ENCODE assay signal across 19 cellular contexts in genomic region chr7:74225400-74225799, GRCh38. TPM values are rescaled to one million over a fixed set of nuclear protein-coding genes. Genes with fewer than 3 reads are reported as not detected.
DNase-seq lines count a peak whose midpoint lies in the region; ATAC-seq and TF ChIP-seq lines count a peak whose summit lies in the region.
"Had no signal": no experiment of that assay in that cellular context is flagged by ENCODE, and none has a peak within 500 bp of the region (broad histone marks: within the 10 kb centered on the region; RNA-seq: fewer than 3 reads in every experiment).

No MANE protein-coding gene starts in this region.

- H3K27me3 ChIP-seq in right lobe of liver, result no peaks in the 10 kb centered on the region

- TF ChIP-seq POLR2A in GM18526 (IDR thresholded peaks at IDR 0.05; ENCODE audit: extremely low read depth, insufficient read length) (peak; percentile 37), right lobe of liver (IDR thresholded peaks at IDR 0.05) (no peak)

- WGBS in right lobe of liver (ENCODE audit: insufficient coverage, low coverage, low lambda C conversion rate, missing lambda C conversion rate), result no CpG with 5 or more reads among the region's 12 CpGs

- H3K9me3 Mint-ChIP-seq in natural killer cell treated with Interleukin-12 subunit alpha and Interleukin-12 subunit beta and Interleukin-15 and Interleukin-18, amount 100 ng/mL, for 72 hours, result no peaks in the 10 kb centered on the region
- no peaks in the 10 kb centered on the region for H3K9me3 Mint-ChIP-seq in MCF 10A (ENCODE audit: unreplicated experiment)
- H3K9me3 Mint-ChIP-seq: CD4-positive, alpha-beta T cell had no signal

- DNase-seq in NOMO-1 treated with DMSO at 0.1 percent for 48 hours (lab: John Stamatoyannopoulos, UW; ENCODE audit: unreplicated experiment) (peak; percentile 44), NOMO-1 treated with dmso at 0.1 percent for 144 hours (lab: John Stamatoyannopoulos, UW; ENCODE audit: unreplicated experiment) (no peak), RWPE1 (ENCODE audit: low spot score) (no peak), MCF 10A (ENCODE audit: unreplicated experiment) (no peak), right lobe of liver (no peak), AG08395 (ENCODE audit: low spot score) (no peak)
- DNase-seq in natural killer cell treated with Interleukin-12 subunit alpha and Interleukin-12 subunit beta and Interleukin-15 and Interleukin-18, amount 100 ng/mL, for 72 hours (ENCODE audit: low spot score), result peak; percentile 59
- DNase-seq: 8988T; Calu3; CD4-positive, alpha-beta T cell; IMR-90; NCI-H1092; NCI-H1694; NCI-H2107; NCI-H226; NCI-H526; SHP77 treated with DMSO at 0.1 percent for 48 hours had no signal

- no peaks in the 10 kb centered on the region for H3K36me3 ChIP-seq in right lobe of liver

- H3K4me3 Mint-ChIP-seq in natural killer cell treated with Interleukin-12 subunit alpha and Interleukin-12 subunit beta and Interleukin-15 and Interleukin-18, amount 100 ng/mL, for 72 hours, result peak overlapping the region; percentile 15
- H3K4me3 Mint-ChIP-seq in MCF 10A (ENCODE audit: unreplicated experiment), result no peak overlapping the region
- H3K4me3 Mint-ChIP-seq: CD4-positive, alpha-beta T cell had no signal

- no TSS peak for BruUV-seq in MCF 10A (replicated peaks; lab: Mats Ljungman, UMichigan)

- intact Hi-C loops in MCF 10A (cut with micrococcal nuclease), result no loop called here
- intact Hi-C loops in right lobe of liver (cut with DNase I), result no loop called here

- no peak overlapping the region for H3K4me3 ChIP-seq in right lobe of liver

- H3K27ac ChIP-seq in RWPE1 (peak overlapping the region; percentile 58), right lobe of liver (no peak overlapping the region)

- peaks cover 7% of the 10 kb centered on the region for H3K36me3 Mint-ChIP-seq in natural killer cell treated with Interleukin-12 subunit alpha and Interleukin-12 subunit beta and Interleukin-15 and Interleukin-18, amount 100 ng/mL, for 72 hours
- H3K36me3 Mint-ChIP-seq in MCF 10A (ENCODE audit: insufficient read depth, unreplicated experiment), result peaks cover 3% of the 10 kb centered on the region

- ATAC-seq in natural killer cell treated with Interleukin-12 subunit alpha and Interleukin-12 subunit beta and Interleukin-15 and Interleukin-18, amount 100 ng/mL, for 72 hours, result peak; percentile 76 to 80
- no peak for ATAC-seq in right lobe of liver

- peaks cover 0 to 9% (median 0%) of the 10 kb centered on the region in 4 donors for H3K4me1 ChIP-seq in right lobe of liver

- peaks cover 19 to 31% of the 10 kb centered on the region in 2 donors for H3K4me1 Mint-ChIP-seq in natural killer cell treated with Interleukin-12 subunit alpha and Interleukin-12 subunit beta and Interleukin-15 and Interleukin-18, amount 100 ng/mL, for 72 hours (ENCODE audit: low read depth in 2 of 2)
- no peaks in the 10 kb centered on the region for H3K4me1 Mint-ChIP-seq in MCF 10A (ENCODE audit: insufficient read depth, unreplicated experiment)

- no peaks in the 10 kb centered on the region for H3K27me3 Mint-ChIP-seq in natural killer cell treated with Interleukin-12 subunit alpha and Interleukin-12 subunit beta and Interleukin-15 and Interleukin-18, amount 100 ng/mL, for 72 hours
- H3K27me3 Mint-ChIP-seq in MCF 10A (ENCODE audit: insufficient read depth, unreplicated experiment), result no peaks in the 10 kb centered on the region
- H3K27me3 Mint-ChIP-seq: CD4-positive, alpha-beta T cell had no signal

- POLR2A ChIA-PET in RWPE1 (lab: Yijun Ruan, JAX; ENCODE audit: low non-redundant PET), result no interaction called here
- POLR2A ChIA-PET in MCF 10A (lab: Yijun Ruan, JAX), result no interaction called here

- no peak for TF ChIP-seq CTCF in RWPE1 (conservative IDR thresholded peaks at IDR 0.05; ENCODE audit: low read depth)
- TF ChIP-seq CTCF in MCF 10A (IDR thresholded peaks at IDR 0.05; ENCODE audit: unreplicated experiment), result no peak
- TF ChIP-seq CTCF in right lobe of liver (IDR thresholded peaks at IDR 0.05), result no peak

- no peaks in the 10 kb centered on the region for H3K9me3 ChIP-seq in right lobe of liver

- CTCF ChIA-PET in RWPE1 (lab: Yijun Ruan, JAX) (no interaction called here), MCF 10A (lab: Yijun Ruan, JAX) (interaction anchor here (0.6 kb wide), 1 partner anchor 202 kb away, joined by 3 read pairs; no protein-coding TSS in a partner anchor)

- peak overlapping the region; percentile 55 to 63 for H3K27ac Mint-ChIP-seq in natural killer cell treated with Interleukin-12 subunit alpha and Interleukin-12 subunit beta and Interleukin-15 and Interleukin-18, amount 100 ng/mL, for 72 hours
- no peak overlapping the region for H3K27ac Mint-ChIP-seq in MCF 10A (ENCODE audit: low read depth, unreplicated experiment)
- H3K27ac Mint-ChIP-seq: CD4-positive, alpha-beta T cell had no signal

RNA-seq across cellular contexts. Expression of gene LAT2, which starts 15.6 kb away (rescaled TPM):
- total RNA-seq in natural killer cell treated with Interleukin-12 subunit alpha and Interleukin-12 subunit beta and Interleukin-15 and Interleukin-18, amount 100 ng/mL, for 72 hours, result 100 to 1,000 TPM in 1 of 2 donors, 10 to 100 TPM in 1; 78.0 to 161 TPM
- total RNA-seq in MCF 10A (2022) (6.7 and 12.6 TPM in 2 replicates), right lobe of liver (10 to 100 TPM in 1 of 6 experiments, 1 to 10 TPM in 5; 3.8 to 10.6 (median 6.6) TPM)
- total RNA-seq: G401 had no signal

RNA-seq across cellular contexts. Expression of gene RFC2, which starts 28.8 kb away (rescaled TPM):
- total RNA-seq in natural killer cell treated with Interleukin-12 subunit alpha and Interleukin-12 subunit beta and Interleukin-15 and Interleukin-18, amount 100 ng/mL, for 72 hours, result 10 to 100 TPM; 66.4 to 87.5 TPM
- total RNA-seq in MCF 10A (2022), result 16.3 and 35.0 TPM in 2 replicates
- total RNA-seq in right lobe of liver, result 10 to 100 TPM in 5 of 6 experiments, 1 to 10 TPM in 1; 8.0 to 21.3 (median 12.2) TPM

RNA-seq across cellular contexts. Expression of gene EIF4H, which starts 51.2 kb away (rescaled TPM):
- total RNA-seq in natural killer cell treated with Interleukin-12 subunit alpha and Interleukin-12 subunit beta and Interleukin-15 and Interleukin-18, amount 100 ng/mL, for 72 hours, result 100 to 1,000 TPM; 344 to 347 TPM
- total RNA-seq in MCF 10A (2022), result 365 and 420 TPM in 2 replicates
- total RNA-seq in right lobe of liver, result 100 to 1,000 TPM; 117 to 128 (median 118) TPM

Comparison
In these comparisons a context has a peak if more than half of its experiments do, and no peak if none do; other contexts are left out.
1. DNase-seq: peak in NOMO-1 treated with DMSO at 0.1 percent for 48 hours (single experiment) and natural killer cell treated with Interleukin-12 subunit alpha and Interleukin-12 subunit beta and Interleukin-15 and Interleukin-18, amount 100 ng/mL, for 72 hours (single experiment); none in NOMO-1 treated with dmso at 0.1 percent for 144 hours (single experiment), RWPE1 (single experiment), MCF 10A (single experiment), right lobe of liver (0 of 3) and AG08395 (single experiment).
2. ATAC-seq: peak in natural killer cell treated with Interleukin-12 subunit alpha and Interleukin-12 subunit beta and Interleukin-15 and Interleukin-18, amount 100 ng/mL, for 72 hours (2 of 2); none in right lobe of liver (0 of 4).